Comparison of ENCODE assay signal across 8 cellular contexts in the genomic region with DNA sequence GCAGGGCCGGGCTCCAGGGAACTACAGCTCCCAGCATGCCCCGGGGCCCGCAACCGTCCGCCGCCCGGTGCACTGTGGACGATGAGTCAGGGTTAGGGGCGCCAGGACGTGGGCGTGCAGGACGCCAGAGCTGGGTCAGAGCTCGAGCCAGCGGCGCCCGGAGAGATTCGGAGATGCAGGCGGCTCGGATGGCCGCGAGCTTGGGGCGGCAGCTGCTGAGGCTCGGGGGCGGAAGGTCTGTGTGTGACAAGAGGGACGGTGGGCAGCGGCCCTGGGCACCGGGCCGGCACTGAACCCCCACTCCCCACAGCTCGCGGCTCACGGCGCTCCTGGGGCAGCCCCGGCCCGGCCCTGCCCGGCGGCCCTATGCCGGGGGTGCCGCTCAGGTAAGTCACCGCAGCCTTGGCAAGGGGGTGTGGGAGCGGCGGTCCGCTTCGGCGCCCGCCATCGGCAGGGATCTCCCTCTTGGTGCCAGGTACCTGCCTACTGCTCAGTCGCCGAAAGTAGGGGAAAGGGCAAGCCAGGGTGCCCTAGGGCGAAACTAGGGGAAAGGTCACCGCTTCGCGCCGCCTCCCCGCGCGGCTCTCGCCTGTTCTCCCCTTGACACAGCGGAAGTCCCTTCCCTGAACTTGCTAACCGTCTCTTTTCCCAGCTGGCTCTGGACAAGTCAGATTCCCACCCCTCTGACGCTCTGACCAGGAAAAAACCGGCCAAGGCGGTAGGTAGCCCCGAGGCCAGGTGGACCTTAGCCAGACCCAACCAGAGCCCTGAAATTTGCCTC. TPM values are rescaled to one million over a fixed set of nuclear protein-coding genes. Genes with fewer than 3 reads are reported as not detected.
DNase-seq lines count a peak whose midpoint lies in the region; ATAC-seq lines count a peak whose summit lies in the region.

Gene ACADVL (plus strand): TSS at position 127 of the 781 bp plus-strand sequence. CDS start 47 bp downstream, at position 174.
Gene DLG4 (minus strand): TSS at position 25 of the 781 bp plus-strand sequence.

- peak within 1 kb of the TSS; percentile 94 for H3K27ac ChIP-seq in cingulate gyrus (ENCODE audit: low read depth, low read length)

- no peaks in the 10 kb centered on the region for H3K27me3 Mint-ChIP-seq in activated CD4-positive, alpha-beta T cell treated with anti-CD3 and anti-CD28 coated beads for 36 hours

- H3K9me3 Mint-ChIP-seq in activated CD4-positive, alpha-beta T cell treated with anti-CD3 and anti-CD28 coated beads for 36 hours (ENCODE audit: low read depth), result no peaks in the 10 kb centered on the region

- peaks cover 47% of the 10 kb centered on the region for H3K4me1 Mint-ChIP-seq in activated CD4-positive, alpha-beta T cell treated with anti-CD3 and anti-CD28 coated beads for 36 hours

- H3K27ac Mint-ChIP-seq in activated CD4-positive, alpha-beta T cell treated with anti-CD3 and anti-CD28 coated beads for 36 hours, result peak within 1 kb of the TSS; percentile 96

- H3K36me3 Mint-ChIP-seq in activated CD4-positive, alpha-beta T cell treated with anti-CD3 and anti-CD28 coated beads for 36 hours (ENCODE audit: low read depth), result peaks cover 24% of the 10 kb centered on the region

- DNase-seq in NCI-H2171 treated with DMSO at 0.1 percent for 48 hours (lab: John Stamatoyannopoulos, UW), result peak; percentile 72
- peak; percentile 94 for DNase-seq in activated CD4-positive, alpha-beta T cell treated with anti-CD3 and anti-CD28 coated beads for 36 hours
- DNase-seq in kidney tubule cell (ENCODE audit: low spot score), result peak; percentile 91
- DNase-seq in stimulated activated CD4-positive, alpha-beta T cell treated with anti-CD3 and anti-CD28 coated beads, Interleukin-1b, Interleukin-23, amount 100 ng/mL, for 24 hours (ENCODE audit: low read depth in 4 of 4, low spot score in 1 of 4), result peak in 3 of 4 experiments; percentile 56 to 88 (median 71)

- peak within 1 kb of the TSS; percentile 89 for H3K4me3 Mint-ChIP-seq in activated CD4-positive, alpha-beta T cell treated with anti-CD3 and anti-CD28 coated beads for 36 hours

- POLR2A ChIA-PET in activated CD4-positive, alpha-beta T cell treated with anti-CD3 and anti-CD28 coated beads for 36 hours (lab: Charles Lee), result interaction anchor here (0.6 to 1.6 kb wide), 6 partner anchors 14 to 186 kb away, joined by 3 to 7 read pairs (median 4); partner anchors contain the start of gene DVL2

- intact Hi-C loops in activated CD4-positive, alpha-beta T cell treated with anti-CD3 and anti-CD28 coated beads for 36 hours (cut with DNase I, micrococcal nuclease), result loop anchor here (1.0 to 10.0 kb wide), 4 partner anchors 14 to 575 kb away; partner anchors contain the start of genes DVL2 (in 2 of the 2), ELP5 (in 1 of the 2), GABARAP (in 1 of the 2) and KIAA0753 (in 1 of the 2)

- peak within 1 kb of the TSS; percentile 86 for H3K4me3 ChIP-seq in GM08714 (ENCODE audit: low read length)

- CTCF ChIA-PET in activated CD4-positive, alpha-beta T cell treated with anti-CD3 and anti-CD28 coated beads for 36 hours (lab: Charles Lee), result interaction anchor here (0.7 to 3.6 kb wide), 16 partner anchors 10 to 174 kb away, joined by 3 to 25 read pairs (median 4); partner anchors contain the start of genes CTDNEP1, DVL2 and GABARAP

- ATAC-seq in HG02610 (IDR thresholded peaks at IDR 0.05; ENCODE audit: unreplicated experiment) (peak; percentile 65), GM18520 (IDR thresholded peaks at IDR 0.05; ENCODE audit: unreplicated experiment) (no peak)
- ATAC-seq in activated CD4-positive, alpha-beta T cell treated with anti-CD3 and anti-CD28 coated beads for 36 hours, result peak; percentile 73

RNA-seq across cellular contexts. Expression of gene ACADVL, which starts in this region (rescaled TPM):
- total RNA-seq in activated CD4-positive, alpha-beta T cell treated with anti-CD3 and anti-CD28 coated beads for 36 hours, result 100 to 1,000 TPM; 263 to 345 TPM

RNA-seq across cellular contexts. Expression of gene DLG4, which starts in this region (rescaled TPM):
- total RNA-seq in activated CD4-positive, alpha-beta T cell treated with anti-CD3 and anti-CD28 coated beads for 36 hours, result 10 to 100 TPM; 11.7 to 15.4 TPM
